Comparison of ENCODE assay signal across 1 cellular context in genomic region chr1:43304287-43304615, GRCh38.
TF ChIP-seq lines count a peak whose summit lies in the region.

No MANE protein-coding gene starts in this region.

TF ChIP-seq in HepG2, 621 proteins besides CTCF, POLR2A, EP300 and RAD21:
- TF ChIP-seq TEAD3 (CRISPR knock-in tag; optimal IDR thresholded peaks at IDR 0.05; ENCODE audit: borderline replicate concordance): no peak
- TF ChIP-seq ZNF232 (CRISPR knock-in tag; IDR thresholded peaks at IDR 0.05; ENCODE audit: borderline replicate concordance): no peak
- no peak for TF ChIP-seq ZNF101 (CRISPR knock-in tag; IDR thresholded peaks at IDR 0.05; ENCODE audit: borderline replicate concordance, low read depth)
- TF ChIP-seq ZFP37 (CRISPR knock-in tag; IDR thresholded peaks at IDR 0.05; ENCODE audit: borderline replicate concordance): no peak
- no peak for TF ChIP-seq ZNF674 (CRISPR knock-in tag; IDR thresholded peaks at IDR 0.05; ENCODE audit: low read depth)
- no peak for TF ChIP-seq PHF21A (CRISPR knock-in tag; IDR thresholded peaks at IDR 0.05)
- TF ChIP-seq, protein P1, sequence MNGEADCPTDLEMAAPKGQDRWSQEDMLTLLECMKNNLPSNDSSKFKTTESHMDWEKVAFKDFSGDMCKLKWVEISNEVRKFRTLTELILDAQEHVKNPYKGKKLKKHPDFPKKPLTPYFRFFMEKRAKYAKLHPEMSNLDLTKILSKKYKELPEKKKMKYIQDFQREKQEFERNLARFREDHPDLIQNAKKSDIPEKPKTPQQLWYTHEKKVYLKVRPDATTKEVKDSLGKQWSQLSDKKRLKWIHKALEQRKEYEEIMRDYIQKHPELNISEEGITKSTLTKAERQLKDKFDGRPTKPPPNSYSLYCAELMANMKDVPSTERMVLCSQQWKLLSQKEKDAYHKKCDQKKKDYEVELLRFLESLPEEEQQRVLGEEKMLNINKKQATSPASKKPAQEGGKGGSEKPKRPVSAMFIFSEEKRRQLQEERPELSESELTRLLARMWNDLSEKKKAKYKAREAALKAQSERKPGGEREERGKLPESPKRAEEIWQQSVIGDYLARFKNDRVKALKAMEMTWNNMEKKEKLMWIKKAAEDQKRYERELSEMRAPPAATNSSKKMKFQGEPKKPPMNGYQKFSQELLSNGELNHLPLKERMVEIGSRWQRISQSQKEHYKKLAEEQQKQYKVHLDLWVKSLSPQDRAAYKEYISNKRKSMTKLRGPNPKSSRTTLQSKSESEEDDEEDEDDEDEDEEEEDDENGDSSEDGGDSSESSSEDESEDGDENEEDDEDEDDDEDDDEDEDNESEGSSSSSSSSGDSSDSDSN (CRISPR knock-in tag; IDR thresholded peaks at IDR 0.05): no peak
- TF ChIP-seq ZNF343 (CRISPR knock-in tag; IDR thresholded peaks at IDR 0.05): no peak
- TF ChIP-seq, protein P2, sequence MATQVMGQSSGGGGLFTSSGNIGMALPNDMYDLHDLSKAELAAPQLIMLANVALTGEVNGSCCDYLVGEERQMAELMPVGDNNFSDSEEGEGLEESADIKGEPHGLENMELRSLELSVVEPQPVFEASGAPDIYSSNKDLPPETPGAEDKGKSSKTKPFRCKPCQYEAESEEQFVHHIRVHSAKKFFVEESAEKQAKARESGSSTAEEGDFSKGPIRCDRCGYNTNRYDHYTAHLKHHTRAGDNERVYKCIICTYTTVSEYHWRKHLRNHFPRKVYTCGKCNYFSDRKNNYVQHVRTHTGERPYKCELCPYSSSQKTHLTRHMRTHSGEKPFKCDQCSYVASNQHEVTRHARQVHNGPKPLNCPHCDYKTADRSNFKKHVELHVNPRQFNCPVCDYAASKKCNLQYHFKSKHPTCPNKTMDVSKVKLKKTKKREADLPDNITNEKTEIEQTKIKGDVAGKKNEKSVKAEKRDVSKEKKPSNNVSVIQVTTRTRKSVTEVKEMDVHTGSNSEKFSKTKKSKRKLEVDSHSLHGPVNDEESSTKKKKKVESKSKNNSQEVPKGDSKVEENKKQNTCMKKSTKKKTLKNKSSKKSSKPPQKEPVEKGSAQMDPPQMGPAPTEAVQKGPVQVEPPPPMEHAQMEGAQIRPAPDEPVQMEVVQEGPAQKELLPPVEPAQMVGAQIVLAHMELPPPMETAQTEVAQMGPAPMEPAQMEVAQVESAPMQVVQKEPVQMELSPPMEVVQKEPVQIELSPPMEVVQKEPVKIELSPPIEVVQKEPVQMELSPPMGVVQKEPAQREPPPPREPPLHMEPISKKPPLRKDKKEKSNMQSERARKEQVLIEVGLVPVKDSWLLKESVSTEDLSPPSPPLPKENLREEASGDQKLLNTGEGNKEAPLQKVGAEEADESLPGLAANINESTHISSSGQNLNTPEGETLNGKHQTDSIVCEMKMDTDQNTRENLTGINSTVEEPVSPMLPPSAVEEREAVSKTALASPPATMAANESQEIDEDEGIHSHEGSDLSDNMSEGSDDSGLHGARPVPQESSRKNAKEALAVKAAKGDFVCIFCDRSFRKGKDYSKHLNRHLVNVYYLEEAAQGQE (IDR thresholded peaks at IDR 0.05; ENCODE audit: borderline replicate concordance in 1 of 2, low read depth in 1 of 2, low read length in 2 of 2): no peak
- TF ChIP-seq SNRNP70 (IDR thresholded peaks at IDR 0.05; ENCODE audit: low read depth, low read length): no peak
- no peak for TF ChIP-seq ZBTB7A (CRISPR knock-in tag; IDR thresholded peaks at IDR 0.05)
- TF ChIP-seq BATF2 (CRISPR knock-in tag; IDR thresholded peaks at IDR 0.05): no peak
- no peak for TF ChIP-seq KLF6 (CRISPR knock-in tag; IDR thresholded peaks at IDR 0.05)
- TF ChIP-seq LBX2 (CRISPR knock-in tag; IDR thresholded peaks at IDR 0.05; ENCODE audit: borderline replicate concordance): no peak
- no peak for TF ChIP-seq SP140L (CRISPR knock-in tag; IDR thresholded peaks at IDR 0.05; ENCODE audit: borderline replicate concordance)
- TF ChIP-seq ZNF709 (CRISPR knock-in tag; IDR thresholded peaks at IDR 0.05): no peak
- TF ChIP-seq ZNF713 (CRISPR knock-in tag; IDR thresholded peaks at IDR 0.05): no peak
- TF ChIP-seq, protein P3, sequence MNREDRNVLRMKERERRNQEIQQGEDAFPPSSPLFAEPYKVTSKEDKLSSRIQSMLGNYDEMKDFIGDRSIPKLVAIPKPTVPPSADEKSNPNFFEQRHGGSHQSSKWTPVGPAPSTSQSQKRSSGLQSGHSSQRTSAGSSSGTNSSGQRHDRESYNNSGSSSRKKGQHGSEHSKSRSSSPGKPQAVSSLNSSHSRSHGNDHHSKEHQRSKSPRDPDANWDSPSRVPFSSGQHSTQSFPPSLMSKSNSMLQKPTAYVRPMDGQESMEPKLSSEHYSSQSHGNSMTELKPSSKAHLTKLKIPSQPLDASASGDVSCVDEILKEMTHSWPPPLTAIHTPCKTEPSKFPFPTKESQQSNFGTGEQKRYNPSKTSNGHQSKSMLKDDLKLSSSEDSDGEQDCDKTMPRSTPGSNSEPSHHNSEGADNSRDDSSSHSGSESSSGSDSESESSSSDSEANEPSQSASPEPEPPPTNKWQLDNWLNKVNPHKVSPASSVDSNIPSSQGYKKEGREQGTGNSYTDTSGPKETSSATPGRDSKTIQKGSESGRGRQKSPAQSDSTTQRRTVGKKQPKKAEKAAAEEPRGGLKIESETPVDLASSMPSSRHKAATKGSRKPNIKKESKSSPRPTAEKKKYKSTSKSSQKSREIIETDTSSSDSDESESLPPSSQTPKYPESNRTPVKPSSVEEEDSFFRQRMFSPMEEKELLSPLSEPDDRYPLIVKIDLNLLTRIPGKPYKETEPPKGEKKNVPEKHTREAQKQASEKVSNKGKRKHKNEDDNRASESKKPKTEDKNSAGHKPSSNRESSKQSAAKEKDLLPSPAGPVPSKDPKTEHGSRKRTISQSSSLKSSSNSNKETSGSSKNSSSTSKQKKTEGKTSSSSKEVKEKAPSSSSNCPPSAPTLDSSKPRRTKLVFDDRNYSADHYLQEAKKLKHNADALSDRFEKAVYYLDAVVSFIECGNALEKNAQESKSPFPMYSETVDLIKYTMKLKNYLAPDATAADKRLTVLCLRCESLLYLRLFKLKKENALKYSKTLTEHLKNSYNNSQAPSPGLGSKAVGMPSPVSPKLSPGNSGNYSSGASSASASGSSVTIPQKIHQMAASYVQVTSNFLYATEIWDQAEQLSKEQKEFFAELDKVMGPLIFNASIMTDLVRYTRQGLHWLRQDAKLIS (CRISPR knock-in tag; IDR thresholded peaks at IDR 0.05): no peak
- TF ChIP-seq ZBTB44 (CRISPR knock-in tag; IDR thresholded peaks at IDR 0.05): no peak
